In the genomic region with DNA sequence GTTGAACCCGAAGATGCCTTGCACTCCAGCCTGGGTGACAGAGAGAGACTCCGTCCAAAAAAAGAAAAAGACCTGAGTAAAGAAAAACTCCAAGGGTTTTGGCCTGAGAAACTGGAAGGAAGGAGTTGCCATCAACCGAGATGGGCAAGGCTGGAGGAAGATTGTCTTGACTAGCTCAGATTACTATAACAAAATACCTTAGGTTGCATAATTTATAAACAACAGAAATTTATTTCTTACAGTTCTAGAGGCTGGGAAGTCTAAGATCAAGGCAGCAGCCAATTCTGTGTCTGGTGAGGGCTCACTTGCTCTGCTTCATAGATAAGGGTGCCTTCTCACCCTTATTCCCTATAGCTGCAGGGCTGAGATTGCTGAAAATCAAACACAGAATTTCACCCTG, we compare ENCODE assay signal across 9 cellular contexts.
"Had no signal": no experiment of that assay in that cellular context is flagged by ENCODE, and none has a peak within 500 bp of the region (broad histone marks: within the 10 kb centered on the region; RNA-seq: fewer than 3 reads in every experiment).

No MANE protein-coding gene starts in this region.

- ATAC-seq: HCT116 had no signal

- DNase-seq: GM23248, GOT3, H7, HFFc6, KBM-7 had no signal

- H2AFZ ChIP-seq: GM23248 had no signal

- H3K9me3 ChIP-seq: HAP-1 had no signal

- H3K4me3 ChIP-seq: GM23248, HAP-1 had no signal

- H3K36me3 ChIP-seq: HAP-1 had no signal

- H3K9ac ChIP-seq: GM23248, KMS-11 had no signal

- H3K4me2 ChIP-seq: KMS-11 had no signal

- H3K27ac ChIP-seq: GM23248, HL-60, KMS-11 had no signal
